Comparison of ENCODE assay signal across 1 cellular context in genomic region chr19:39145180-39145953, GRCh38.
A peak's percentile ranks its signal among the peaks of the same experiment; 100 is the strongest.
TF ChIP-seq lines count a peak whose summit lies in the region.

No MANE protein-coding gene starts in this region.

TF ChIP-seq in HepG2, 621 proteins besides CTCF, POLR2A, EP300 and RAD21 (continued from another document and continues in another):
- TF ChIP-seq, protein P1, sequence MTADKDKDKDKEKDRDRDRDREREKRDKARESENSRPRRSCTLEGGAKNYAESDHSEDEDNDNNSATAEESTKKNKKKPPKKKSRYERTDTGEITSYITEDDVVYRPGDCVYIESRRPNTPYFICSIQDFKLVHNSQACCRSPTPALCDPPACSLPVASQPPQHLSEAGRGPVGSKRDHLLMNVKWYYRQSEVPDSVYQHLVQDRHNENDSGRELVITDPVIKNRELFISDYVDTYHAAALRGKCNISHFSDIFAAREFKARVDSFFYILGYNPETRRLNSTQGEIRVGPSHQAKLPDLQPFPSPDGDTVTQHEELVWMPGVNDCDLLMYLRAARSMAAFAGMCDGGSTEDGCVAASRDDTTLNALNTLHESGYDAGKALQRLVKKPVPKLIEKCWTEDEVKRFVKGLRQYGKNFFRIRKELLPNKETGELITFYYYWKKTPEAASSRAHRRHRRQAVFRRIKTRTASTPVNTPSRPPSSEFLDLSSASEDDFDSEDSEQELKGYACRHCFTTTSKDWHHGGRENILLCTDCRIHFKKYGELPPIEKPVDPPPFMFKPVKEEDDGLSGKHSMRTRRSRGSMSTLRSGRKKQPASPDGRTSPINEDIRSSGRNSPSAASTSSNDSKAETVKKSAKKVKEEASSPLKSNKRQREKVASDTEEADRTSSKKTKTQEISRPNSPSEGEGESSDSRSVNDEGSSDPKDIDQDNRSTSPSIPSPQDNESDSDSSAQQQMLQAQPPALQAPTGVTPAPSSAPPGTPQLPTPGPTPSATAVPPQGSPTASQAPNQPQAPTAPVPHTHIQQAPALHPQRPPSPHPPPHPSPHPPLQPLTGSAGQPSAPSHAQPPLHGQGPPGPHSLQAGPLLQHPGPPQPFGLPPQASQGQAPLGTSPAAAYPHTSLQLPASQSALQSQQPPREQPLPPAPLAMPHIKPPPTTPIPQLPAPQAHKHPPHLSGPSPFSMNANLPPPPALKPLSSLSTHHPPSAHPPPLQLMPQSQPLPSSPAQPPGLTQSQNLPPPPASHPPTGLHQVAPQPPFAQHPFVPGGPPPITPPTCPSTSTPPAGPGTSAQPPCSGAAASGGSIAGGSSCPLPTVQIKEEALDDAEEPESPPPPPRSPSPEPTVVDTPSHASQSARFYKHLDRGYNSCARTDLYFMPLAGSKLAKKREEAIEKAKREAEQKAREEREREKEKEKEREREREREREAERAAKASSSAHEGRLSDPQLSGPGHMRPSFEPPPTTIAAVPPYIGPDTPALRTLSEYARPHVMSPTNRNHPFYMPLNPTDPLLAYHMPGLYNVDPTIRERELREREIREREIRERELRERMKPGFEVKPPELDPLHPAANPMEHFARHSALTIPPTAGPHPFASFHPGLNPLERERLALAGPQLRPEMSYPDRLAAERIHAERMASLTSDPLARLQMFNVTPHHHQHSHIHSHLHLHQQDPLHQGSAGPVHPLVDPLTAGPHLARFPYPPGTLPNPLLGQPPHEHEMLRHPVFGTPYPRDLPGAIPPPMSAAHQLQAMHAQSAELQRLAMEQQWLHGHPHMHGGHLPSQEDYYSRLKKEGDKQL (CRISPR knock-in tag; IDR thresholded peaks at IDR 0.05; ENCODE audit: low read depth) = no peak
- TF ChIP-seq DNMT1 (CRISPR knock-in tag; IDR thresholded peaks at IDR 0.05) (peak; percentile 79; the same call in 1 of the 2 replicates), ZNF3 (CRISPR knock-in tag; IDR thresholded peaks at IDR 0.05) (no peak), MED8 (CRISPR knock-in tag; IDR thresholded peaks at IDR 0.05; ENCODE audit: insufficient replicate concordance) (no peak), TAF1 (CRISPR knock-in tag; IDR thresholded peaks at IDR 0.05) (peak; percentile 49), NONO (IDR thresholded peaks at IDR 0.05) (no peak), NONO (CRISPR knock-in tag; conservative IDR thresholded peaks at IDR 0.05) (no peak; the same call in 1 of the 2 replicates), THAP11 (CRISPR knock-in tag; IDR thresholded peaks at IDR 0.05) (peak; percentile 50; the same call in 1 of the 2 replicates), TERF1 (CRISPR knock-in tag; IDR thresholded peaks at IDR 0.05) (no peak), PRMT3 (CRISPR knock-in tag; IDR thresholded peaks at IDR 0.05; ENCODE audit: borderline replicate concordance, low read depth) (no peak), ZMYM4 (CRISPR knock-in tag; IDR thresholded peaks at IDR 0.05) (peak; percentile 51; the same call in 1 of the 2 replicates), HES4 (CRISPR knock-in tag; IDR thresholded peaks at IDR 0.05; ENCODE audit: borderline replicate concordance) (no peak), NFE2L2 (IDR thresholded peaks at IDR 0.05; ENCODE audit: low read length) (no peak), NFKB2 (CRISPR knock-in tag; IDR thresholded peaks at IDR 0.05; ENCODE audit: borderline replicate concordance) (no peak), NCOA5 (CRISPR knock-in tag; IDR thresholded peaks at IDR 0.05) (no peak), KDM6A (CRISPR knock-in tag; IDR thresholded peaks at IDR 0.05; ENCODE audit: low read depth) (peak; percentile 78; the same call in 1 of the 2 replicates), SP5 (CRISPR knock-in tag; IDR thresholded peaks at IDR 0.05; ENCODE audit: borderline replicate concordance, low read depth) (peak; percentile 87), PLRG1 (conservative IDR thresholded peaks at IDR 0.05) (no peak), FOXK2 (IDR thresholded peaks at IDR 0.05) (no peak), ZFP62 (CRISPR knock-in tag; IDR thresholded peaks at IDR 0.05) (no peak), YEATS4 (CRISPR knock-in tag; IDR thresholded peaks at IDR 0.05; ENCODE audit: borderline replicate concordance) (peak; percentile 70), RFXANK (CRISPR knock-in tag; IDR thresholded peaks at IDR 0.05) (no peak), DR1 (CRISPR knock-in tag; IDR thresholded peaks at IDR 0.05) (no peak), SRY (CRISPR knock-in tag; IDR thresholded peaks at IDR 0.05) (no peak), NFRKB (IDR thresholded peaks at IDR 0.05) (no peak), PAF1 (CRISPR knock-in tag; IDR thresholded peaks at IDR 0.05) (no peak), MAFK (conservative IDR thresholded peaks at IDR 0.05 in 1 of 2, IDR thresholded peaks at IDR 0.05 in 1 of 2; ENCODE audit: low read length in 2 of 2) (no peak), BRF2 (CRISPR knock-in tag; IDR thresholded peaks at IDR 0.05) (no peak), TRIM22 (IDR thresholded peaks at IDR 0.05) (no peak), MXI1 (IDR thresholded peaks at IDR 0.05; ENCODE audit: borderline replicate concordance, low read depth, low read length) (peak; percentile 25; the same call in 1 of the 3 replicates), ZFP36 (IDR thresholded peaks at IDR 0.05; ENCODE audit: borderline replicate concordance, low read depth, low read length, partially characterized antibody) (no peak), ASH2L (IDR thresholded peaks at IDR 0.05; ENCODE audit: insufficient read length, low read depth, low read length) (no peak), SOX13 (IDR thresholded peaks at IDR 0.05) (no peak; the same call in 1 of the 2 replicates), SOX13 (CRISPR knock-in tag; conservative IDR thresholded peaks at IDR 0.05 in 1 of 2, IDR thresholded peaks at IDR 0.05 in 1 of 2) (peak in 1 of 2 experiments; percentile 55; a peak in 1 of 4 replicates), ZNF556 (CRISPR knock-in tag; IDR thresholded peaks at IDR 0.05; ENCODE audit: borderline replicate concordance) (peak; percentile 27; the same call in 1 of the 2 replicates), NR2F1 (CRISPR knock-in tag; IDR thresholded peaks at IDR 0.05) (0 out of 4 replicates have a peak, but pooled peaks of 1 of the 2 experiments have one; percentile 26), AGO1 (IDR thresholded peaks at IDR 0.05; ENCODE audit: low read depth, low read length, poor library complexity, severe bottlenecking) (no peak), ZNF878 (CRISPR knock-in tag; IDR thresholded peaks at IDR 0.05) (no peak), RFXAP (CRISPR knock-in tag; IDR thresholded peaks at IDR 0.05; ENCODE audit: borderline replicate concordance) (0 out of 2 replicates have a peak, but pooled peaks have one; percentile 26), KAT2B (IDR thresholded peaks at IDR 0.05; ENCODE audit: borderline replicate concordance, low read depth, low read length) (no peak), ZNF546 (CRISPR knock-in tag; conservative IDR thresholded peaks at IDR 0.05) (0 out of 2 replicates have a peak, but pooled peaks have one; percentile 7), CSRNP2 (CRISPR knock-in tag; conservative IDR thresholded peaks at IDR 0.05; ENCODE audit: low read depth) (no peak), RBAK (CRISPR knock-in tag; IDR thresholded peaks at IDR 0.05) (no peak), ESRRA (CRISPR knock-in tag; IDR thresholded peaks at IDR 0.05; ENCODE audit: low read depth) (peak; percentile 41; the same call in 1 of the 2 replicates)
- TF ChIP-seq, protein P2, sequence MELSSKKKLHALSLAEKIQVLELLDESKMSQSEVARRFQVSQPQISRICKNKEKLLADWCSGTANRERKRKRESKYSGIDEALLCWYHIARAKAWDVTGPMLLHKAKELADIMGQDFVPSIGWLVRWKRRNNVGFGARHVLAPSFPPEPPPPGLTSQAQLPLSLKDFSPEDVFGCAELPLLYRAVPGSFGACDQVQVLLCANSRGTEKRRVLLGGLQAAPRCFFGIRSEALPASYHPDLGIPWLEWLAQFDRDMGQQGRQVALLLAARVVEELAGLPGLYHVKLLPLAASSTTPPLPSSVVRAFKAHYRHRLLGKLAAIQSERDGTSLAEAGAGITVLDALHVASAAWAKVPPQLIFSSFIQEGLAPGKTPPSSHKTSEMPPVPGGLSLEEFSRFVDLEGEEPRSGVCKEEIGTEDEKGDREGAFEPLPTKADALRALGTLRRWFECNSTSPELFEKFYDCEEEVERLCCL (CRISPR knock-in tag; IDR thresholded peaks at IDR 0.05; ENCODE audit: borderline replicate concordance) = no peak
- TF ChIP-seq, protein P3, sequence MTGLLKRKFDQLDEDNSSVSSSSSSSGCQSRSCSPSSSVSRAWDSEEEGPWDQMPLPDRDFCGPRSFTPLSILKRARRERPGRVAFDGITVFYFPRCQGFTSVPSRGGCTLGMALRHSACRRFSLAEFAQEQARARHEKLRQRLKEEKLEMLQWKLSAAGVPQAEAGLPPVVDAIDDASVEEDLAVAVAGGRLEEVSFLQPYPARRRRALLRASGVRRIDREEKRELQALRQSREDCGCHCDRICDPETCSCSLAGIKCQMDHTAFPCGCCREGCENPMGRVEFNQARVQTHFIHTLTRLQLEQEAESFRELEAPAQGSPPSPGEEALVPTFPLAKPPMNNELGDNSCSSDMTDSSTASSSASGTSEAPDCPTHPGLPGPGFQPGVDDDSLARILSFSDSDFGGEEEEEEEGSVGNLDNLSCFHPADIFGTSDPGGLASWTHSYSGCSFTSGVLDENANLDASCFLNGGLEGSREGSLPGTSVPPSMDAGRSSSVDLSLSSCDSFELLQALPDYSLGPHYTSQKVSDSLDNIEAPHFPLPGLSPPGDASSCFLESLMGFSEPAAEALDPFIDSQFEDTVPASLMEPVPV (CRISPR knock-in tag; IDR thresholded peaks at IDR 0.05) = 0 out of 2 replicates have a peak, but pooled peaks have one; percentile 36
- TF ChIP-seq, protein P4, sequence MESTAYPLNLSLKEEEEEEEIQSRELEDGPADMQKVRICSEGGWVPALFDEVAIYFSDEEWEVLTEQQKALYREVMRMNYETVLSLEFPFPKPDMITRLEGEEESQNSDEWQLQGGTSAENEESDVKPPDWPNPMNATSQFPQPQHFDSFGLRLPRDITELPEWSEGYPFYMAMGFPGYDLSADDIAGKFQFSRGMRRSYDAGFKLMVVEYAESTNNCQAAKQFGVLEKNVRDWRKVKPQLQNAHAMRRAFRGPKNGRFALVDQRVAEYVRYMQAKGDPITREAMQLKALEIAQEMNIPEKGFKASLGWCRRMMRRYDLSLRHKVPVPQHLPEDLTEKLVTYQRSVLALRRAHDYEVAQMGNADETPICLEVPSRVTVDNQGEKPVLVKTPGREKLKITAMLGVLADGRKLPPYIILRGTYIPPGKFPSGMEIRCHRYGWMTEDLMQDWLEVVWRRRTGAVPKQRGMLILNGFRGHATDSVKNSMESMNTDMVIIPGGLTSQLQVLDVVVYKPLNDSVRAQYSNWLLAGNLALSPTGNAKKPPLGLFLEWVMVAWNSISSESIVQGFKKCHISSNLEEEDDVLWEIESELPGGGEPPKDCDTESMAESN (CRISPR knock-in tag; conservative IDR thresholded peaks at IDR 0.05) = no peak
- TF ChIP-seq, protein P5, sequence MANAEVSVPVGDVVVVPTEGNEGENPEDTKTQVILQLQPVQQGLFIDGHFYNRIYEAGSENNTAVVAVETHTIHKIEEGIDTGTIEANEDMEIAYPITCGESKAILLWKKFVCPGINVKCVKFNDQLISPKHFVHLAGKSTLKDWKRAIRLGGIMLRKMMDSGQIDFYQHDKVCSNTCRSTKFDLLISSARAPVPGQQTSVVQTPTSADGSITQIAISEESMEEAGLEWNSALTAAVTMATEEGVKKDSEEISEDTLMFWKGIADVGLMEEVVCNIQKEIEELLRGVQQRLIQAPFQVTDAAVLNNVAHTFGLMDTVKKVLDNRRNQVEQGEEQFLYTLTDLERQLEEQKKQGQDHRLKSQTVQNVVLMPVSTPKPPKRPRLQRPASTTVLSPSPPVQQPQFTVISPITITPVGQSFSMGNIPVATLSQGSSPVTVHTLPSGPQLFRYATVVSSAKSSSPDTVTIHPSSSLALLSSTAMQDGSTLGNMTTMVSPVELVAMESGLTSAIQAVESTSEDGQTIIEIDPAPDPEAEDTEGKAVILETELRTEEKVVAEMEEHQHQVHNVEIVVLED (CRISPR knock-in tag; IDR thresholded peaks at IDR 0.05; ENCODE audit: borderline replicate concordance) = no peak
